ENCODE assay signal across 24 cellular contexts in the genomic region with DNA sequence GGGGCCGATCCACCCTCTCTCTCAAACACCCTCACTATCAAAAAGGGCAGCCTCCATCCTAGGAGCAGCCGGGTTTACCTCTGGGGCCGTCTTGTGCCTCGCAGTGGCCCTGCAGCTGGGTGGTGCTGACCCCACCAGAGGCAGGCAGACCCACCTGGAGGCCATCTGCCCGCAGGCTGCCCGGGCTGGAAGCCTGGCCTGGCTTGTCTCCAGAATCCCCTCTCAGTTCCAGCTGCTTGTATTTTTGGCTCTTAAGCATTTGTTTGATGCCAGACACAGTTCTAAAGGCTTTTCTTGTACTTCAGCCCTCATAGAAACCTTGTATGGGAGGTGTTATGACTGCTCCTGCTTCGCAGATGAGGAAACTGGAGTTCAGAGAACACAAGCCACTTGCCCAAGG. TPM values are rescaled to one million over a fixed set of nuclear protein-coding genes. Genes with fewer than 3 reads are reported as not detected.
DNase-seq lines count a peak whose midpoint lies in the region; ATAC-seq and TF ChIP-seq lines count a peak whose summit lies in the region.
"Had no signal": no experiment of that assay in that cellular context is flagged by ENCODE, and none has a peak within 500 bp of the region (broad histone marks: within the 10 kb centered on the region; RNA-seq: fewer than 3 reads in every experiment).

No MANE protein-coding gene starts in this region.

- no peaks in the 10 kb centered on the region for H3K9me2 ChIP-seq in GM23248 (ENCODE audit: insufficient read depth)

- peak overlapping the region; percentile 21 for H3K27ac ChIP-seq in HL-60 (replicated peaks)
- H3K27ac ChIP-seq in GM23248 = no peak overlapping the region
- H3K27ac ChIP-seq: gastrocnemius medialis, SJCRH30 had no signal

- no peak overlapping the region for H3K4me2 ChIP-seq in GM23248 (ENCODE audit: unreplicated experiment)
- H3K4me2 ChIP-seq: GM23338, smooth muscle cell had no signal

- H3K9ac ChIP-seq in GM23248 = no peak overlapping the region

- no peaks in the 10 kb centered on the region for H3K79me2 ChIP-seq in GM23248 (ENCODE audit: insufficient read depth)

- no peaks in the 10 kb centered on the region for H3K36me3 ChIP-seq in GM23248 (ENCODE audit: low read depth)
- H3K36me3 ChIP-seq: gastrocnemius medialis, prostate gland, SJCRH30 had no signal

- H3K4me3 ChIP-seq in HL-60 (replicated peaks; ENCODE audit: insufficient read depth, low read length) (no peak overlapping the region), GM23248 (no peak overlapping the region)
- H3K4me3 ChIP-seq: gastrocnemius medialis, GM23338, prostate gland, SJCRH30, smooth muscle cell had no signal

- peaks cover 35% of the 10 kb centered on the region for H3K27me3 Mint-ChIP-seq in nephron (ENCODE audit: low read depth)

- TF ChIP-seq CTCF in HL-60 (IDR thresholded peaks at IDR 0.05; ENCODE audit: insufficient read depth, low read length) = no peak
- no peak for TF ChIP-seq CTCF in nephron (IDR thresholded peaks at IDR 0.05; ENCODE audit: unreplicated experiment in 3 of 3)

- H2AFZ ChIP-seq in GM23248 = no peak overlapping the region
- H2AFZ ChIP-seq: GM23338 had no signal

- no peaks in the 10 kb centered on the region for H3K27me3 ChIP-seq in HL-60 (ENCODE audit: insufficient read depth, poor library complexity, severe bottlenecking)
- peaks cover 33% of the 10 kb centered on the region for H3K27me3 ChIP-seq in GM23248 (replicated peaks; ENCODE audit: insufficient read depth)

- WGBS in GM23248 (ENCODE audit: low coverage in 1 of 2, low lambda C conversion rate in 2 of 2, missing lambda C conversion rate in 2 of 2), 2 experiments = 66 to 70% methylated on average over 7 of the region's 7 CpGs

- peak overlapping the region; percentile 34 to 50 (median 42) for H3K4me3 Mint-ChIP-seq in nephron
- H3K4me3 Mint-ChIP-seq: CD8-positive, alpha-beta T cell; natural killer cell had no signal

- no peaks in the 10 kb centered on the region for H3K36me3 Mint-ChIP-seq in nephron (ENCODE audit: low read depth)
- H3K36me3 Mint-ChIP-seq: CD8-positive, alpha-beta T cell; natural killer cell had no signal

- no peak overlapping the region for H3K27ac Mint-ChIP-seq in nephron
- H3K27ac Mint-ChIP-seq: CD8-positive, alpha-beta T cell; GM23338 had no signal

- H3K9me3 Mint-ChIP-seq in nephron = no peaks in the 10 kb centered on the region
- H3K9me3 Mint-ChIP-seq: CD8-positive, alpha-beta T cell; GM23338; natural killer cell had no signal

- H3K4me1 Mint-ChIP-seq in nephron = peaks cover 51% of the 10 kb centered on the region

- no peaks in the 10 kb centered on the region for H3F3A ChIP-seq in GM23248 (ENCODE audit: insufficient read depth)

- no peak for ATAC-seq in GM21390 (IDR thresholded peaks at IDR 0.05; ENCODE audit: unreplicated experiment)
- ATAC-seq: CD8-positive, alpha-beta T cell; gastrocnemius medialis; GM23338; natural killer cell had no signal

- 0 out of 2 replicates have a peak, but pooled peaks cover 3% of the 10 kb centered on the region for H3K4me1 ChIP-seq in GM23248 (ENCODE audit: insufficient read depth)

- no peaks in the 10 kb centered on the region for H4K20me1 ChIP-seq in GM23248 (ENCODE audit: insufficient read depth)

- H3K9me3 ChIP-seq in GM23248 (ENCODE audit: low read depth) = no peaks in the 10 kb centered on the region
- H3K9me3 ChIP-seq: gastrocnemius medialis, prostate gland, SJCRH30 had no signal

- DNase-seq in Ammon's horn (ENCODE audit: low spot score) = peak; percentile 21
- no peak for DNase-seq in HL-60 (ENCODE audit: low read depth in 1 of 2, low spot score in 1 of 2)
- peak; percentile 51 for DNase-seq in RPMI8226
- no peak for DNase-seq in activated effector memory CD4-positive, alpha-beta T cell treated with anti-CD3 and anti-CD28 coated beads, Interleukin-2, amount 50 U/mL, for 16 hours
- no peak for DNase-seq in putamen (ENCODE audit: low spot score)
- no peak for DNase-seq in GM23248
- DNase-seq: activated CD8-positive, alpha-beta memory T cell treated with anti-CD3 and anti-CD28 coated beads, Interleukin-2, amount 50 U/mL, for 48 hours; amniotic stem cell; CD8-positive, alpha-beta T cell; kidney; mesenchymal stem cell; natural killer cell; NCI-H187 treated with DMSO at 0.1 percent for 48 hours; NCI-H526; OCI-M1; SJCRH30; stimulated activated CD4-positive, alpha-beta T cell treated with anti-CD3 and anti-CD28 coated beads, Interleukin-4, amount 100 ng/mL, for 24 hours had no signal

- in situ Hi-C loops in GM23248 (cut with MboI) = loop anchor here (10.0 kb wide), 2 partner anchors 272 to 342 kb away; a partner anchor contains a TSS

RNA-seq across cellular contexts. Expression of a gene that starts 4.2 kb away (rescaled TPM):
- not detected in 2 replicates for total RNA-seq in GM23248 (2014; rRNA removed; shearing (Covaris generic))
- polyA plus RNA-seq in GM23248 (2016; fragmentation: Nextera tagmentation; extraction: Ambion mirVana) = not detected in 2 replicates
- total RNA-seq: CD8-positive, alpha-beta T cell; HT1080; smooth muscle cell had no signal
- polyA plus RNA-seq: smooth muscle cell had no signal

Comparison
In these comparisons a context has a peak if more than half of its experiments do, and no peak if none do; other contexts are left out.
1. DNase-seq: peak in Ammon's horn (single experiment) and RPMI8226 (single experiment); none in HL-60 (0 of 2), activated effector memory CD4-positive, alpha-beta T cell treated with anti-CD3 and anti-CD28 coated beads, Interleukin-2, amount 50 U/mL, for 16 hours (single experiment), putamen (single experiment) and GM23248 (single experiment).